In the genomic region with DNA sequence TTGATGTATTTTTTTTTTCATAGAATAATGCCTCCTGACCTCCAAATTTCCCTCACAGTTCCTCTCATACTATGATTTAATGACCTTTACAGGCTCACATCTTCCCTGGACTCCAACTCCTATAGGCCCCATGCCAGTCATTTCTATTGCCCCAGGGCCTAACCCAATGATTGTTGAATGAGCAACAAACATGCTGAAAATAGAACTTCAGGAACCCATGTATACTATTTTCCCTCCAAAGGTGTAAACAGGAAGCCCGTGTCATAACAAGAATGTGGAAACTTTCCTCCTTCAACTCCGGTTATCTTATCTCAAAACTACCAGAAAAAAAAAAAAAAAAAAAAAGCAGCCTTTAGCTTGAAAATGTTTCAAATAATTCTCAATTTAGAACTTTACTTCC, we compare ENCODE assay signal across 1 cellular context.
TF ChIP-seq lines count a peak whose summit lies in the region.

No MANE protein-coding gene starts in this region.

TF ChIP-seq in H1, 55 proteins besides CTCF, POLR2A, EP300 and RAD21:
- no peak for TF ChIP-seq ASH2L (IDR thresholded peaks at IDR 0.05; ENCODE audit: low read length)
- TF ChIP-seq, protein P1, sequence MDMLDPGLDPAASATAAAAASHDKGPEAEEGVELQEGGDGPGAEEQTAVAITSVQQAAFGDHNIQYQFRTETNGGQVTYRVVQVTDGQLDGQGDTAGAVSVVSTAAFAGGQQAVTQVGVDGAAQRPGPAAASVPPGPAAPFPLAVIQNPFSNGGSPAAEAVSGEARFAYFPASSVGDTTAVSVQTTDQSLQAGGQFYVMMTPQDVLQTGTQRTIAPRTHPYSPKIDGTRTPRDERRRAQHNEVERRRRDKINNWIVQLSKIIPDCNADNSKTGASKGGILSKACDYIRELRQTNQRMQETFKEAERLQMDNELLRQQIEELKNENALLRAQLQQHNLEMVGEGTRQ (IDR thresholded peaks at IDR 0.05; ENCODE audit: low read length): no peak
- TF ChIP-seq, protein P2, sequence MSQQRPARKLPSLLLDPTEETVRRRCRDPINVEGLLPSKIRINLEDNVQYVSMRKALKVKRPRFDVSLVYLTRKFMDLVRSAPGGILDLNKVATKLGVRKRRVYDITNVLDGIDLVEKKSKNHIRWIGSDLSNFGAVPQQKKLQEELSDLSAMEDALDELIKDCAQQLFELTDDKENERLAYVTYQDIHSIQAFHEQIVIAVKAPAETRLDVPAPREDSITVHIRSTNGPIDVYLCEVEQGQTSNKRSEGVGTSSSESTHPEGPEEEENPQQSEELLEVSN (IDR thresholded peaks at IDR 0.05): no peak
- TF ChIP-seq SIN3A (conservative IDR thresholded peaks at IDR 0.05 in 1 of 2, IDR thresholded peaks at IDR 0.05 in 1 of 2; ENCODE audit: low read depth in 1 of 2, low read length in 2 of 2): no peak
- no peak for TF ChIP-seq CBX5 (IDR thresholded peaks at IDR 0.05; ENCODE audit: low read depth, low read length)
- no peak for TF ChIP-seq NRF1 (IDR thresholded peaks at IDR 0.05; ENCODE audit: low read depth, low read length)
- TF ChIP-seq HDAC6 (IDR thresholded peaks at IDR 0.05; ENCODE audit: low read depth, low read length): no peak
- TF ChIP-seq, protein P3, sequence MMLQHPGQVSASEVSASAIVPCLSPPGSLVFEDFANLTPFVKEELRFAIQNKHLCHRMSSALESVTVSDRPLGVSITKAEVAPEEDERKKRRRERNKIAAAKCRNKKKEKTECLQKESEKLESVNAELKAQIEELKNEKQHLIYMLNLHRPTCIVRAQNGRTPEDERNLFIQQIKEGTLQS (IDR thresholded peaks at IDR 0.05; ENCODE audit: insufficient read depth, low read depth, low read length): no peak
- TF ChIP-seq, protein P4, sequence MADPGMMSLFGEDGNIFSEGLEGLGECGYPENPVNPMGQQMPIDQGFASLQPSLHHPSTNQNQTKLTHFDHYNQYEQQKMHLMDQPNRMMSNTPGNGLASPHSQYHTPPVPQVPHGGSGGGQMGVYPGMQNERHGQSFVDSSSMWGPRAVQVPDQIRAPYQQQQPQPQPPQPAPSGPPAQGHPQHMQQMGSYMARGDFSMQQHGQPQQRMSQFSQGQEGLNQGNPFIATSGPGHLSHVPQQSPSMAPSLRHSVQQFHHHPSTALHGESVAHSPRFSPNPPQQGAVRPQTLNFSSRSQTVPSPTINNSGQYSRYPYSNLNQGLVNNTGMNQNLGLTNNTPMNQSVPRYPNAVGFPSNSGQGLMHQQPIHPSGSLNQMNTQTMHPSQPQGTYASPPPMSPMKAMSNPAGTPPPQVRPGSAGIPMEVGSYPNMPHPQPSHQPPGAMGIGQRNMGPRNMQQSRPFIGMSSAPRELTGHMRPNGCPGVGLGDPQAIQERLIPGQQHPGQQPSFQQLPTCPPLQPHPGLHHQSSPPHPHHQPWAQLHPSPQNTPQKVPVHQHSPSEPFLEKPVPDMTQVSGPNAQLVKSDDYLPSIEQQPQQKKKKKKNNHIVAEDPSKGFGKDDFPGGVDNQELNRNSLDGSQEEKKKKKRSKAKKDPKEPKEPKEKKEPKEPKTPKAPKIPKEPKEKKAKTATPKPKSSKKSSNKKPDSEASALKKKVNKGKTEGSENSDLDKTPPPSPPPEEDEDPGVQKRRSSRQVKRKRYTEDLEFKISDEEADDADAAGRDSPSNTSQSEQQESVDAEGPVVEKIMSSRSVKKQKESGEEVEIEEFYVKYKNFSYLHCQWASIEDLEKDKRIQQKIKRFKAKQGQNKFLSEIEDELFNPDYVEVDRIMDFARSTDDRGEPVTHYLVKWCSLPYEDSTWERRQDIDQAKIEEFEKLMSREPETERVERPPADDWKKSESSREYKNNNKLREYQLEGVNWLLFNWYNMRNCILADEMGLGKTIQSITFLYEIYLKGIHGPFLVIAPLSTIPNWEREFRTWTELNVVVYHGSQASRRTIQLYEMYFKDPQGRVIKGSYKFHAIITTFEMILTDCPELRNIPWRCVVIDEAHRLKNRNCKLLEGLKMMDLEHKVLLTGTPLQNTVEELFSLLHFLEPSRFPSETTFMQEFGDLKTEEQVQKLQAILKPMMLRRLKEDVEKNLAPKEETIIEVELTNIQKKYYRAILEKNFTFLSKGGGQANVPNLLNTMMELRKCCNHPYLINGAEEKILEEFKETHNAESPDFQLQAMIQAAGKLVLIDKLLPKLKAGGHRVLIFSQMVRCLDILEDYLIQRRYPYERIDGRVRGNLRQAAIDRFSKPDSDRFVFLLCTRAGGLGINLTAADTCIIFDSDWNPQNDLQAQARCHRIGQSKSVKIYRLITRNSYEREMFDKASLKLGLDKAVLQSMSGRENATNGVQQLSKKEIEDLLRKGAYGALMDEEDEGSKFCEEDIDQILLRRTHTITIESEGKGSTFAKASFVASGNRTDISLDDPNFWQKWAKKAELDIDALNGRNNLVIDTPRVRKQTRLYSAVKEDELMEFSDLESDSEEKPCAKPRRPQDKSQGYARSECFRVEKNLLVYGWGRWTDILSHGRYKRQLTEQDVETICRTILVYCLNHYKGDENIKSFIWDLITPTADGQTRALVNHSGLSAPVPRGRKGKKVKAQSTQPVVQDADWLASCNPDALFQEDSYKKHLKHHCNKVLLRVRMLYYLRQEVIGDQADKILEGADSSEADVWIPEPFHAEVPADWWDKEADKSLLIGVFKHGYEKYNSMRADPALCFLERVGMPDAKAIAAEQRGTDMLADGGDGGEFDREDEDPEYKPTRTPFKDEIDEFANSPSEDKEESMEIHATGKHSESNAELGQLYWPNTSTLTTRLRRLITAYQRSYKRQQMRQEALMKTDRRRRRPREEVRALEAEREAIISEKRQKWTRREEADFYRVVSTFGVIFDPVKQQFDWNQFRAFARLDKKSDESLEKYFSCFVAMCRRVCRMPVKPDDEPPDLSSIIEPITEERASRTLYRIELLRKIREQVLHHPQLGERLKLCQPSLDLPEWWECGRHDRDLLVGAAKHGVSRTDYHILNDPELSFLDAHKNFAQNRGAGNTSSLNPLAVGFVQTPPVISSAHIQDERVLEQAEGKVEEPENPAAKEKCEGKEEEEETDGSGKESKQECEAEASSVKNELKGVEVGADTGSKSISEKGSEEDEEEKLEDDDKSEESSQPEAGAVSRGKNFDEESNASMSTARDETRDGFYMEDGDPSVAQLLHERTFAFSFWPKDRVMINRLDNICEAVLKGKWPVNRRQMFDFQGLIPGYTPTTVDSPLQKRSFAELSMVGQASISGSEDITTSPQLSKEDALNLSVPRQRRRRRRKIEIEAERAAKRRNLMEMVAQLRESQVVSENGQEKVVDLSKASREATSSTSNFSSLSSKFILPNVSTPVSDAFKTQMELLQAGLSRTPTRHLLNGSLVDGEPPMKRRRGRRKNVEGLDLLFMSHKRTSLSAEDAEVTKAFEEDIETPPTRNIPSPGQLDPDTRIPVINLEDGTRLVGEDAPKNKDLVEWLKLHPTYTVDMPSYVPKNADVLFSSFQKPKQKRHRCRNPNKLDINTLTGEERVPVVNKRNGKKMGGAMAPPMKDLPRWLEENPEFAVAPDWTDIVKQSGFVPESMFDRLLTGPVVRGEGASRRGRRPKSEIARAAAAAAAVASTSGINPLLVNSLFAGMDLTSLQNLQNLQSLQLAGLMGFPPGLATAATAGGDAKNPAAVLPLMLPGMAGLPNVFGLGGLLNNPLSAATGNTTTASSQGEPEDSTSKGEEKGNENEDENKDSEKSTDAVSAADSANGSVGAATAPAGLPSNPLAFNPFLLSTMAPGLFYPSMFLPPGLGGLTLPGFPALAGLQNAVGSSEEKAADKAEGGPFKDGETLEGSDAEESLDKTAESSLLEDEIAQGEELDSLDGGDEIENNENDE (IDR thresholded peaks at IDR 0.05; ENCODE audit: insufficient replicate concordance, low read length): no peak
- TF ChIP-seq TAF1 (IDR thresholded peaks at IDR 0.05; ENCODE audit: low read depth, low read length): no peak
- no peak for TF ChIP-seq SIX5 (IDR thresholded peaks at IDR 0.05; ENCODE audit: low read depth, low read length)
- no peak for TF ChIP-seq ZNF274 (IDR thresholded peaks at IDR 0.05; ENCODE audit: borderline replicate concordance, extremely low read depth, low read length)
- TF ChIP-seq SP1 (IDR thresholded peaks at IDR 0.05; ENCODE audit: low read depth, low read length): no peak
- TF ChIP-seq TEAD4 (IDR thresholded peaks at IDR 0.05; ENCODE audit: low read depth, low read length): no peak
